ENCODE assay signal across 1 cellular context in the genomic region with DNA sequence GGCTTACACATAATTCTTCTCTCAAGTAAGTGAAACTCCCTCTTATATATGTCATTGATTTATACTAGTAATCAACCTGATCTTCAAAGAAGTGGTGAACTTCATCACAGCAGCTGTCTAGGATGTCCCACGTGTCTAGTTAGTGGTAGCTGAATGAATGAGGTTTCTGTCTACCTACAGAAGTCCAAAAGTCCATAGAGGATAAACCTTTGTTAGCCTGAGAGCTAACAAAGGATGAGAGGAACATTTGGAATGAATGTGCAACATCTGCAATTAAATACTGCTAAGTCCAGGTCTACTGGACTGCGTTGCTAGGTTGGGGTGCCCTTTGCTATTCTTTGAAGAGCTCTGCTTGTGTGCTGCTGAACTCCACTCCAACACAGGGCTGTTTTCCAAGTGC.
TF ChIP-seq lines count a peak whose summit lies in the region.

No MANE protein-coding gene starts in this region.

TF ChIP-seq in HepG2, 621 proteins besides CTCF, POLR2A, EP300 and RAD21 (continued from another document):
- TF ChIP-seq ZFP37 (CRISPR knock-in tag; IDR thresholded peaks at IDR 0.05; ENCODE audit: borderline replicate concordance) (no peak), ETS1 (CRISPR knock-in tag; IDR thresholded peaks at IDR 0.05) (no peak), HMG20B (CRISPR knock-in tag; conservative IDR thresholded peaks at IDR 0.05) (no peak), MAX (IDR thresholded peaks at IDR 0.05) (peak; percentile 55), KDM5A (IDR thresholded peaks at IDR 0.05; ENCODE audit: borderline replicate concordance, low read length) (no peak), ARNT2 (CRISPR knock-in tag; IDR thresholded peaks at IDR 0.05; ENCODE audit: low read depth) (no peak), PITX1 (CRISPR knock-in tag; IDR thresholded peaks at IDR 0.05) (no peak), POGK (CRISPR knock-in tag; conservative IDR thresholded peaks at IDR 0.05) (no peak)
- TF ChIP-seq, protein P1, sequence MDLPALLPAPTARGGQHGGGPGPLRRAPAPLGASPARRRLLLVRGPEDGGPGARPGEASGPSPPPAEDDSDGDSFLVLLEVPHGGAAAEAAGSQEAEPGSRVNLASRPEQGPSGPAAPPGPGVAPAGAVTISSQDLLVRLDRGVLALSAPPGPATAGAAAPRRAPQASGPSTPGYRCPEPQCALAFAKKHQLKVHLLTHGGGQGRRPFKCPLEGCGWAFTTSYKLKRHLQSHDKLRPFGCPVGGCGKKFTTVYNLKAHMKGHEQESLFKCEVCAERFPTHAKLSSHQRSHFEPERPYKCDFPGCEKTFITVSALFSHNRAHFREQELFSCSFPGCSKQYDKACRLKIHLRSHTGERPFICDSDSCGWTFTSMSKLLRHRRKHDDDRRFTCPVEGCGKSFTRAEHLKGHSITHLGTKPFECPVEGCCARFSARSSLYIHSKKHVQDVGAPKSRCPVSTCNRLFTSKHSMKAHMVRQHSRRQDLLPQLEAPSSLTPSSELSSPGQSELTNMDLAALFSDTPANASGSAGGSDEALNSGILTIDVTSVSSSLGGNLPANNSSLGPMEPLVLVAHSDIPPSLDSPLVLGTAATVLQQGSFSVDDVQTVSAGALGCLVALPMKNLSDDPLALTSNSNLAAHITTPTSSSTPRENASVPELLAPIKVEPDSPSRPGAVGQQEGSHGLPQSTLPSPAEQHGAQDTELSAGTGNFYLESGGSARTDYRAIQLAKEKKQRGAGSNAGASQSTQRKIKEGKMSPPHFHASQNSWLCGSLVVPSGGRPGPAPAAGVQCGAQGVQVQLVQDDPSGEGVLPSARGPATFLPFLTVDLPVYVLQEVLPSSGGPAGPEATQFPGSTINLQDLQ (CRISPR knock-in tag; IDR thresholded peaks at IDR 0.05): no peak
